ENCODE assay signal across 18 cellular contexts in genomic region chr2:128555433-128555832, GRCh38.
DNase-seq lines count a peak whose midpoint lies in the region; ATAC-seq and TF ChIP-seq lines count a peak whose summit lies in the region.
"Had no signal": no experiment of that assay in that cellular context is flagged by ENCODE, and none has a peak within 500 bp of the region (broad histone marks: within the 10 kb centered on the region; RNA-seq: fewer than 3 reads in every experiment).

No MANE protein-coding gene starts in this region.

- ATAC-seq in activated CD8-positive, alpha-beta memory T cell treated with anti-CD3 and anti-CD28 coated beads, Interleukin-2, amount 10 ng/mL, durations not matched to agents 7 days and 5 days, result no peak
- no peak for ATAC-seq in GM19397 (IDR thresholded peaks at IDR 0.05; ENCODE audit: unreplicated experiment)
- ATAC-seq: CD8-positive, alpha-beta T cell; GM12878; GM23338; HCT116 had no signal

- no peaks in the 10 kb centered on the region for H3K27me3 Mint-ChIP-seq in activated CD8-positive, alpha-beta memory T cell treated with anti-CD3 and anti-CD28 coated beads, Interleukin-2, amount 10 ng/mL, durations not matched to agents 7 days and 5 days
- H3K27me3 Mint-ChIP-seq in osteocyte (ENCODE audit: unreplicated experiment), result no peaks in the 10 kb centered on the region

- CTCF ChIA-PET in activated CD8-positive, alpha-beta memory T cell treated with anti-CD3 and anti-CD28 coated beads, Interleukin-2, amount 10 ng/mL, durations not matched to agents 7 days and 5 days (lab: Charles Lee), result no interaction called here

- peak; percentile 33 for DNase-seq in activated CD8-positive, alpha-beta memory T cell treated with anti-CD3 and anti-CD28 coated beads, Interleukin-2, amount 10 ng/mL, durations not matched to agents 7 days and 5 days
- no peak for DNase-seq in activated CD8-positive, alpha-beta memory T cell treated with anti-CD3 and anti-CD28 coated beads for 24 hours
- DNase-seq in ecto neural progenitor cell (ENCODE audit: low spot score) (peak; percentile 34), osteocyte (ENCODE audit: extremely low spot score, unreplicated experiment) (peak; percentile 56), UCSD-AML1 (lab: John Stamatoyannopoulos, UW; ENCODE audit: unreplicated experiment) (no peak), GM10266 (ENCODE audit: extremely low spot score) (no peak)
- DNase-seq in stimulated activated naive CD4-positive, alpha-beta T cell (lab: John Stamatoyannopoulos, UW), result no peak
- DNase-seq: C1 segment of cervical spinal cord; Caco-2; CD8-positive, alpha-beta T cell; DMS153; DND-41; H9 had no signal

- H3K36me3 Mint-ChIP-seq in activated CD8-positive, alpha-beta memory T cell treated with anti-CD3 and anti-CD28 coated beads, Interleukin-2, amount 10 ng/mL, durations not matched to agents 7 days and 5 days, result no peaks in the 10 kb centered on the region
- H3K36me3 Mint-ChIP-seq in osteocyte (ENCODE audit: unreplicated experiment), result no peaks in the 10 kb centered on the region
- H3K36me3 Mint-ChIP-seq: CD8-positive, alpha-beta T cell had no signal

- H3K9me3 Mint-ChIP-seq in activated CD8-positive, alpha-beta memory T cell treated with anti-CD3 and anti-CD28 coated beads, Interleukin-2, amount 10 ng/mL, durations not matched to agents 7 days and 5 days (ENCODE audit: low read depth), result no peaks in the 10 kb centered on the region
- peaks cover 4% of the 10 kb centered on the region for H3K9me3 Mint-ChIP-seq in osteocyte (ENCODE audit: unreplicated experiment)
- H3K9me3 Mint-ChIP-seq: CD8-positive, alpha-beta T cell had no signal

- TF ChIP-seq CTCF in osteocyte (IDR thresholded peaks at IDR 0.05) (no peak), GM10266 (IDR thresholded peaks at IDR 0.05; ENCODE audit: control insufficient read depth, insufficient read depth, low read depth, missing control alignments) (no peak)

- no peak overlapping the region for H3K4me3 Mint-ChIP-seq in activated CD8-positive, alpha-beta memory T cell treated with anti-CD3 and anti-CD28 coated beads, Interleukin-2, amount 10 ng/mL, durations not matched to agents 7 days and 5 days
- no peak overlapping the region for H3K4me3 Mint-ChIP-seq in osteocyte (ENCODE audit: unreplicated experiment)
- H3K4me3 Mint-ChIP-seq: B cell; CD8-positive, alpha-beta T cell; GM23338; H9 had no signal

- H3K27ac Mint-ChIP-seq in activated CD8-positive, alpha-beta memory T cell treated with anti-CD3 and anti-CD28 coated beads, Interleukin-2, amount 10 ng/mL, durations not matched to agents 7 days and 5 days, result no peak overlapping the region
- no peak overlapping the region for H3K27ac Mint-ChIP-seq in osteocyte (ENCODE audit: unreplicated experiment)
- H3K27ac Mint-ChIP-seq: B cell; CD8-positive, alpha-beta T cell; GM23338; H9 had no signal

- no peaks in the 10 kb centered on the region for H3K4me1 Mint-ChIP-seq in activated CD8-positive, alpha-beta memory T cell treated with anti-CD3 and anti-CD28 coated beads, Interleukin-2, amount 10 ng/mL, durations not matched to agents 7 days and 5 days
- peaks cover 16% of the 10 kb centered on the region for H3K4me1 Mint-ChIP-seq in osteocyte (ENCODE audit: unreplicated experiment)
- H3K4me1 Mint-ChIP-seq: B cell had no signal

Comparison
In these comparisons a context has a peak if more than half of its experiments do, and no peak if none do; other contexts are left out.
1. DNase-seq: peak in activated CD8-positive, alpha-beta memory T cell treated with anti-CD3 and anti-CD28 coated beads, Interleukin-2, amount 10 ng/mL, durations not matched to agents 7 days and 5 days (single experiment), ecto neural progenitor cell (single experiment) and osteocyte (single experiment); none in activated CD8-positive, alpha-beta memory T cell treated with anti-CD3 and anti-CD28 coated beads for 24 hours (single experiment), UCSD-AML1 (single experiment), stimulated activated naive CD4-positive, alpha-beta T cell (0 of 6) and GM10266 (single experiment).